Comparison of ENCODE assay signal across 8 cellular contexts in genomic region chr6:158026054-158026900, GRCh38.
DNase-seq lines count a peak whose midpoint lies in the region; TF ChIP-seq lines count a peak whose summit lies in the region.

No MANE protein-coding gene starts in this region.

- peak; percentile 98 for TF ChIP-seq CTCF in GM12864 (IDR thresholded peaks at IDR 0.05; ENCODE audit: low read depth, low read length, missing control alignments)

- DNase-seq in GM12864 (ENCODE audit: low read depth) (peak; percentile 44), HEK293T (ENCODE audit: extremely low spot score) (peak; percentile 69), NAMALWA (ENCODE audit: low spot score) (peak; percentile 88), T-helper 2 cell (peak; percentile 51 to 89 (median 68)), anterior cingulate cortex (lab: John Stamatoyannopoulos, UW) (peak in 37 of 58 donors; percentile 17 to 80 (median 45)), iPS-NIHi11 (ENCODE audit: low spot score) (peak; percentile 65), putamen (ENCODE audit: low spot score) (no peak)
- DNase-seq in stimulated activated CD4-positive, alpha-beta T cell treated with anti-CD3 and anti-CD28 coated beads, Interleukin-15, amount 100 ng/mL, for 1 hour (ENCODE audit: low read depth in 1 of 2, low spot score in 1 of 2): peak; percentile 59 to 66

- POLR2A ChIA-PET in HEK293T (lab: Yijun Ruan, JAX): interaction anchor here (0.6 to 1.4 kb wide), 4 partner anchors 14 to 54 kb away, joined by 3 to 5 read pairs (median 4); partner anchors contain the start of gene SYNJ2

- peak overlapping the region; percentile 27 for H3K4me3 ChIP-seq in GM12864 (ENCODE audit: low read depth, low read length)

- CTCF ChIA-PET in HEK293T (lab: Yijun Ruan, JAX): interaction anchor here (0.5 to 1.9 kb wide), 16 partner anchors 10 to 371 kb away, joined by 3 to 22 read pairs (median 4); no protein-coding TSS in a partner anchor

TF ChIP-seq in HEK293T, 16 proteins besides CTCF, POLR2A, EP300 and RAD21:
- TF ChIP-seq LEF1 (IDR thresholded peaks at IDR 0.05; ENCODE audit: borderline replicate concordance) (no peak), L3MBTL2 (conservative IDR thresholded peaks at IDR 0.05) (no peak), SUZ12 (IDR thresholded peaks at IDR 0.05) (no peak), FOXA1 (IDR thresholded peaks at IDR 0.05) (no peak), TARDBP (IDR thresholded peaks at IDR 0.05) (no peak), FOXM1 (IDR thresholded peaks at IDR 0.05; ENCODE audit: borderline replicate concordance) (no peak), SP1 (IDR thresholded peaks at IDR 0.05) (no peak), ELF4 (IDR thresholded peaks at IDR 0.05) (no peak)
